1 cellular context compared by ENCODE assay signal in the genomic region with DNA sequence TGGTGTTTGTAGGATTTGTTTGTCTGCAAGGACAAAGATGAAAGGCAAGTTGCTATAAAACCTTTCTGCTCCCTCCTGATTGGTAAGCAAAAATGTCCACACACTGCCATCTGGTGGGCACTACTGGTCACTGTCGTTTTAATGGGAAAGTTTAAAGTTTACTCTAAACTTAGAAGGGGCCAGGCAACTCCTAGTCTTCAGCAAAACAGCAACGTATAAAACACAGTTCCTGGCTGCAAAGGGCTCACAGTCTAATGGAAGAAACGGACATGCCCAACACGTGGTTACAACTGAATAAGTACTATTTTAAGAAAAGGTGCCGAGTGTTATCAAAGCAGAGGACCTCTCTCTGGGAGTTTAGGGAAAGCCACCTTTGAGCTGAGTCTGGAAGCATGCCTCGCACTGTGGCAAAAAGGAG.
TF ChIP-seq lines count a peak whose summit lies in the region.

No MANE protein-coding gene starts in this region.

TF ChIP-seq in HEK293T, 16 proteins besides CTCF, POLR2A, EP300 and RAD21 (continued from another document):
- TF ChIP-seq TARDBP (IDR thresholded peaks at IDR 0.05) (no peak), ZNF384 (IDR thresholded peaks at IDR 0.05) (no peak), FOXA1 (IDR thresholded peaks at IDR 0.05) (no peak), ARNT (IDR thresholded peaks at IDR 0.05) (no peak), FOXK2 (IDR thresholded peaks at IDR 0.05) (no peak), SP1 (IDR thresholded peaks at IDR 0.05) (no peak), CTBP1 (IDR thresholded peaks at IDR 0.05; ENCODE audit: borderline replicate concordance) (no peak), FOXM1 (IDR thresholded peaks at IDR 0.05; ENCODE audit: borderline replicate concordance) (no peak), L3MBTL2 (conservative IDR thresholded peaks at IDR 0.05) (no peak), HDGF (IDR thresholded peaks at IDR 0.05; ENCODE audit: borderline replicate concordance) (no peak), ELF4 (IDR thresholded peaks at IDR 0.05) (no peak)
